Comparison of ENCODE assay signal across 20 cellular contexts in genomic region chr14:65057704-65058103, GRCh38.
"Had no signal": no experiment of that assay in that cellular context is flagged by ENCODE, and none has a peak within 500 bp of the region (broad histone marks: within the 10 kb centered on the region; RNA-seq: fewer than 3 reads in every experiment).

No MANE protein-coding gene starts in this region.

- ATAC-seq: activated CD8-positive, alpha-beta memory T cell treated with anti-CD3 and anti-CD28 coated beads, Interleukin-2, amount 10 ng/mL, durations not matched to agents 7 days and 5 days; activated T-cell treated with anti-CD3 and anti-CD28 coated beads, Interleukin-2, amount 50 U/mL, for 4 hours; sciatic nerve had no signal

- H3K27ac Mint-ChIP-seq: activated CD4-positive, alpha-beta memory T cell treated with anti-CD3 and anti-CD28 coated beads, Interleukin-2, amount 10 ng/mL, durations not matched to agents 7 days and 5 days; activated CD8-positive, alpha-beta memory T cell treated with anti-CD3 and anti-CD28 coated beads, Interleukin-2, amount 10 ng/mL, durations not matched to agents 7 days and 5 days had no signal

- H3K4me3 ChIP-seq: adrenal gland, breast epithelium, left ventricle myocardium inferior, ovary, smooth muscle cell, testis had no signal

- H3K27ac ChIP-seq: adrenal gland, breast epithelium, left ventricle myocardium inferior, ovary, testis had no signal

- DNase-seq: activated CD4-positive, alpha-beta memory T cell treated with anti-CD3 and anti-CD28 coated beads, Interleukin-2, amount 10 ng/mL, durations not matched to agents 7 days and 5 days; activated CD4-positive, alpha-beta T cell treated with anti-CD3 and anti-CD28 coated beads for 48 hours; activated CD8-positive, alpha-beta memory T cell treated with anti-CD3 and anti-CD28 coated beads, Interleukin-2, amount 10 ng/mL, durations not matched to agents 7 days and 5 days; activated effector memory CD4-positive, alpha-beta T cell treated with anti-CD3 and anti-CD28 coated beads, Interleukin-2, amount 50 U/mL, for 16 hours; activated naive CD4-positive, alpha-beta T cell treated with anti-CD3 and anti-CD28 coated beads, Interleukin-2, amount 50 U/mL, for 16 hours; activated T-cell treated with anti-CD3 and anti-CD28 coated beads, Interleukin-2, amount 50 U/mL, for 4 hours; adrenal gland; cerebellar nuclear complex; effector CD4-positive, alpha-beta T cell; immature natural killer cell; kidney glomerular epithelial cell; left ventricle myocardium inferior; mammary epithelial cell; ovary; stimulated activated CD4-positive, alpha-beta T cell treated with anti-CD3 and anti-CD28 coated beads, Interleukin-4, amount 100 ng/mL, for 1 hour; testis had no signal

- FAIRE-seq: astrocyte had no signal

- H3K9me3 ChIP-seq: adrenal gland, breast epithelium, left ventricle myocardium inferior, ovary, testis had no signal

- H3K4me1 ChIP-seq: adrenal gland, breast epithelium, left ventricle myocardium inferior, testis had no signal

- H3K27me3 ChIP-seq: adrenal gland, breast epithelium, ovary, testis had no signal

- H3K4me3 Mint-ChIP-seq: activated CD4-positive, alpha-beta memory T cell treated with anti-CD3 and anti-CD28 coated beads, Interleukin-2, amount 10 ng/mL, durations not matched to agents 7 days and 5 days; activated CD8-positive, alpha-beta memory T cell treated with anti-CD3 and anti-CD28 coated beads, Interleukin-2, amount 10 ng/mL, durations not matched to agents 7 days and 5 days; activated T-cell treated with anti-CD3 and anti-CD28 coated beads, Interleukin-2, amount 50 U/mL, for 4 hours; immature natural killer cell had no signal

- H3K9me3 Mint-ChIP-seq: activated CD4-positive, alpha-beta memory T cell treated with anti-CD3 and anti-CD28 coated beads, Interleukin-2, amount 10 ng/mL, durations not matched to agents 7 days and 5 days; activated T-cell treated with anti-CD3 and anti-CD28 coated beads, Interleukin-2, amount 50 U/mL, for 4 hours; immature natural killer cell had no signal

- H3K4me2 ChIP-seq: smooth muscle cell had no signal

- H3K27me3 Mint-ChIP-seq: activated CD4-positive, alpha-beta memory T cell treated with anti-CD3 and anti-CD28 coated beads, Interleukin-2, amount 10 ng/mL, durations not matched to agents 7 days and 5 days; activated CD8-positive, alpha-beta memory T cell treated with anti-CD3 and anti-CD28 coated beads, Interleukin-2, amount 10 ng/mL, durations not matched to agents 7 days and 5 days had no signal

- H3K36me3 ChIP-seq: breast epithelium, ovary had no signal
